ENCODE assay signal across 18 cellular contexts in genomic region chr2:239818531-239819011, GRCh38.
DNase-seq lines count a peak whose midpoint lies in the region; ATAC-seq, FAIRE-seq and TF ChIP-seq lines count a peak whose summit lies in the region.
"Had no signal": no experiment of that assay in that cellular context is flagged by ENCODE, and none has a peak within 500 bp of the region (broad histone marks: within the 10 kb centered on the region; RNA-seq: fewer than 3 reads in every experiment).

No MANE protein-coding gene starts in this region.

- H3K36me3 ChIP-seq in kidney (ENCODE audit: control insufficient read depth in 1 of 2, insufficient read depth in 2 of 2, low read length in 2 of 2), result no peaks in the 10 kb centered on the region

- H3K9me3 ChIP-seq in kidney (ENCODE audit: control insufficient read depth in 1 of 2, low read length in 2 of 2), result no peaks in the 10 kb centered on the region

- intact Hi-C loops in kidney (cut with DNase I), result no loop called here

- H3K4me3 ChIP-seq in kidney (ENCODE audit: low read length in 2 of 2), result no peak overlapping the region
- H3K4me3 ChIP-seq: GM12878 had no signal

- peak overlapping the region; percentile 68 for H3K27ac ChIP-seq in angular gyrus (ENCODE audit: low read depth, low read length)
- no peak overlapping the region for H3K27ac ChIP-seq in kidney (ENCODE audit: low read depth in 2 of 2, low read length in 2 of 2)

- peaks cover 9% of the 10 kb centered on the region for H3K4me1 Mint-ChIP-seq in progenitor cell of endocrine pancreas (ENCODE audit: low read depth)

- peaks cover 0 to 2% of the 10 kb centered on the region in 2 donors for H3K4me1 ChIP-seq in kidney (ENCODE audit: control insufficient read depth in 1 of 2, insufficient read depth in 1 of 2, low read depth in 1 of 2, low read length in 2 of 2)

- ATAC-seq in GM18861 (IDR thresholded peaks at IDR 0.05; ENCODE audit: unreplicated experiment), result no peak
- ATAC-seq in HG02852 (IDR thresholded peaks at IDR 0.05; ENCODE audit: unreplicated experiment), result no peak
- ATAC-seq: GM12878 had no signal

- no peak overlapping the region for H3K4me3 Mint-ChIP-seq in progenitor cell of endocrine pancreas (ENCODE audit: low read depth)
- H3K4me3 Mint-ChIP-seq: activated naive CD4-positive, alpha-beta T cell treated with anti-CD3 and anti-CD28 coated beads for 36 hours; IgD-negative memory B cell had no signal

- H3K27ac Mint-ChIP-seq in progenitor cell of endocrine pancreas, result no peak overlapping the region
- H3K27ac Mint-ChIP-seq: activated naive CD4-positive, alpha-beta T cell treated with anti-CD3 and anti-CD28 coated beads for 36 hours had no signal

- no peak for FAIRE-seq in kidney (lab: Jason Lieb, UNC)
- FAIRE-seq: GM12878 had no signal

- no peaks in the 10 kb centered on the region for H3K36me3 Mint-ChIP-seq in progenitor cell of endocrine pancreas (ENCODE audit: insufficient read depth)
- H3K36me3 Mint-ChIP-seq: IgD-negative memory B cell had no signal

- no peak overlapping the region for H3K9ac ChIP-seq in kidney (ENCODE audit: low read length in 2 of 2)

- H3K27me3 Mint-ChIP-seq in progenitor cell of endocrine pancreas, result peaks cover 22% of the 10 kb centered on the region

- no peak for TF ChIP-seq CTCF in kidney (IDR thresholded peaks at IDR 0.05; ENCODE audit: borderline replicate concordance, extremely low read depth, insufficient read depth)
- TF ChIP-seq CTCF in progenitor cell of endocrine pancreas (IDR thresholded peaks at IDR 0.05; ENCODE audit: unreplicated experiment), result no peak

- DNase-seq in C1 segment of cervical spinal cord (lab: John Stamatoyannopoulos, UW), result peak in 9 of 14 donors; percentile 18 to 48 (median 41)
- peak; percentile 49 for DNase-seq in kidney
- peak; percentile 6 for DNase-seq in progenitor cell of endocrine pancreas (ENCODE audit: low spot score, unreplicated experiment)
- no peak for DNase-seq in activated T-cell treated with anti-CD3 and anti-CD28 coated beads for 4 hours
- DNase-seq in NCI-H146 treated with DMSO at 0.1 percent for 48 hours (lab: John Stamatoyannopoulos, UW; ENCODE audit: unreplicated experiment), result no peak
- DNase-seq: activated naive CD4-positive, alpha-beta T cell treated with anti-CD3 and anti-CD28 coated beads for 36 hours; COR-L47; cortex of kidney; mesenchymal stem cell; NCI-H2081 treated with DMSO at 0.1 percent for 48 hours; NCI-H526 treated with DMSO at 0.1 percent for 48 hours; OCI-M1; stimulated activated CD4-positive, alpha-beta T cell treated with anti-CD3 and anti-CD28 coated beads, Interleukin-2, amount 100 ng/mL, for 48 hours had no signal

- H3K9me3 Mint-ChIP-seq in progenitor cell of endocrine pancreas (ENCODE audit: low read depth), result peaks cover 3% of the 10 kb centered on the region
- H3K9me3 Mint-ChIP-seq: activated naive CD4-positive, alpha-beta T cell treated with anti-CD3 and anti-CD28 coated beads for 36 hours had no signal

Comparison
In these comparisons a context has a peak if more than half of its experiments do, and no peak if none do; other contexts are left out.
1. DNase-seq: peak in C1 segment of cervical spinal cord (9 of 14), kidney (single experiment) and progenitor cell of endocrine pancreas (single experiment); none in activated T-cell treated with anti-CD3 and anti-CD28 coated beads for 4 hours (single experiment) and NCI-H146 treated with DMSO at 0.1 percent for 48 hours (single experiment).